Comparison of ENCODE assay signal across 8 cellular contexts in the genomic region with DNA sequence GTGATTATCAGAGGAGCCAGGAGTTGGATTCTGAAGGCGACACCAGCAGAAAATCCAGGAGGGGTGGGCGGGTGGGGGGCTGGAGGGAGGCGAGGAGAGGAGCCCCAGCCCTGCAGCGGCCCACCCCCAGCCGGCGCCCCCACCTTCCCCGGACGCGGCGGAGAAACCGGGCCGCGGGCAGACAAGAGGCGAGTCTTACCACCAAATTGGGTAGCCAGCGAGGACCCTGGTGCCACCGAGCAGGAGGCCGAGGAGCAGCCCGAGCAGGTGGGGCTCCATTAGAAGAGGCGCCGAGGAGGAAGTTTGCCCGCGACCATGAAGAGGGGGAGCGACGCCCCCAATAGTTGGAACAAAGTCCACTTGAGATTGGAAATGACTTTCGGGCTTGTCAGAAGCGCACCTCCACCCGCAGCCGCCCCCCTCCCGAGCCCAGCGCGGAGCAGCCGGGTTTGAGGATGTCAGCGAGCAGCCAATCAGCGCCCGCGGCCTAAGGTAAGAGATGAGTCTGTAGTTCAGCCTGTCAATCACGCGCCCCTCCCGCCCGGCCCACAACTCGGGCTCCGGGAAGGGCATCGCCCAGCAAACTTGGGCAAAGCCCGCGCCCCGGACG. TPM values are rescaled to one million over a fixed set of nuclear protein-coding genes. Genes with fewer than 3 reads are reported as not detected.
DNase-seq lines count a peak whose midpoint lies in the region; ATAC-seq and TF ChIP-seq lines count a peak whose summit lies in the region.

A gene with protein sequence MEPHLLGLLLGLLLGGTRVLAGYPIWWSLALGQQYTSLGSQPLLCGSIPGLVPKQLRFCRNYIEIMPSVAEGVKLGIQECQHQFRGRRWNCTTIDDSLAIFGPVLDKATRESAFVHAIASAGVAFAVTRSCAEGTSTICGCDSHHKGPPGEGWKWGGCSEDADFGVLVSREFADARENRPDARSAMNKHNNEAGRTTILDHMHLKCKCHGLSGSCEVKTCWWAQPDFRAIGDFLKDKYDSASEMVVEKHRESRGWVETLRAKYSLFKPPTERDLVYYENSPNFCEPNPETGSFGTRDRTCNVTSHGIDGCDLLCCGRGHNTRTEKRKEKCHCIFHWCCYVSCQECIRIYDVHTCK (minus strand): TSS at position 374 of the 610 bp plus-strand sequence. CDS start 95 bp downstream, at position 279.

- peaks cover 44% of the 10 kb centered on the region for H3K4me1 ChIP-seq in OCI-LY1 (ENCODE audit: insufficient read depth, low read length, severe bottlenecking)

- TF ChIP-seq CTCF in GM06990 (IDR thresholded peaks at IDR 0.05; ENCODE audit: insufficient read depth, low read length, poor library complexity, severe bottlenecking) = no peak
- TF ChIP-seq CTCF in OCI-LY1 (IDR thresholded peaks at IDR 0.05; ENCODE audit: low read length) = no peak

- H3K4me3 ChIP-seq in GM06990 (replicated peaks; ENCODE audit: low read depth, low read length) = peak within 1 kb of the TSS; percentile 37
- H3K4me3 ChIP-seq in OCI-LY1 (ENCODE audit: low read depth, low read length, poor library complexity, severe bottlenecking) = peak within 1 kb of the TSS; percentile 61

- H3K9me3 ChIP-seq in OCI-LY1 (ENCODE audit: low read length) = no peaks in the 10 kb centered on the region

- H3K9me2 ChIP-seq in OCI-LY1 (ENCODE audit: low read depth, low read length) = no peaks in the 10 kb centered on the region

- H2AFZ ChIP-seq in OCI-LY1 (ENCODE audit: low read length) = no peak within 1 kb of the TSS

- no peaks in the 10 kb centered on the region for H3K79me2 ChIP-seq in OCI-LY1 (ENCODE audit: insufficient read depth, low read length)

- no peaks in the 10 kb centered on the region for H3K9me3 Mint-ChIP-seq in activated naive CD4-positive, alpha-beta T cell treated with anti-CD3 and anti-CD28 coated beads, Interleukin-2, amount 50 U/mL, for 72 hours

- H3F3A ChIP-seq in OCI-LY1 (ENCODE audit: insufficient read depth, low read length) = no peaks in the 10 kb centered on the region

- peak; percentile 76 to 83 for ATAC-seq in activated naive CD4-positive, alpha-beta T cell treated with anti-CD3 and anti-CD28 coated beads, Interleukin-2, amount 50 U/mL, for 72 hours
- ATAC-seq in HG03039 (IDR thresholded peaks at IDR 0.05; ENCODE audit: unreplicated experiment) = no peak

- peaks cover 8 to 13% of the 10 kb centered on the region in 2 donors for H3K36me3 Mint-ChIP-seq in activated naive CD4-positive, alpha-beta T cell treated with anti-CD3 and anti-CD28 coated beads, Interleukin-2, amount 50 U/mL, for 72 hours

- no peak within 1 kb of the TSS for H3K27ac Mint-ChIP-seq in activated naive CD4-positive, alpha-beta T cell treated with anti-CD3 and anti-CD28 coated beads, Interleukin-2, amount 50 U/mL, for 72 hours

- H3K36me3 ChIP-seq in GM06990 (ENCODE audit: control insufficient read depth, insufficient read depth, low read length) (no peaks in the 10 kb centered on the region), OCI-LY1 (ENCODE audit: insufficient read depth, low read length) (no peaks in the 10 kb centered on the region)

- H3K27me3 ChIP-seq in GM06990 (replicated peaks; ENCODE audit: control insufficient read depth, insufficient read depth, low read length) = peaks cover 19% of the 10 kb centered on the region
- no peaks in the 10 kb centered on the region for H3K27me3 ChIP-seq in OCI-LY1 (ENCODE audit: insufficient read depth, low read length)

- DNase-seq in GM06990 (ENCODE audit: extremely low read depth, insufficient read length) (no peak), kidney tubule cell (ENCODE audit: low spot score) (peak; percentile 38), SK-N-DZ (ENCODE audit: low spot score) (no peak), RKO (ENCODE audit: low spot score) (no peak)
- DNase-seq in activated naive CD4-positive, alpha-beta T cell treated with anti-CD3 and anti-CD28 coated beads, Interleukin-2, amount 50 U/mL, for 72 hours (ENCODE audit: low spot score in 2 of 2) = peak in 1 of 2 donors; percentile 56
- peak; percentile 14 for DNase-seq in stimulated activated CD8-positive, alpha-beta memory T cell treated with anti-CD3 and anti-CD28 coated beads, Interleukin-15, amount 100 ng/mL, for 1 hour (ENCODE audit: low read depth)

- no peaks in the 10 kb centered on the region for H4K20me1 ChIP-seq in OCI-LY1 (ENCODE audit: insufficient read depth, low read length)

- no peak within 1 kb of the TSS for H3K27ac ChIP-seq in OCI-LY1 (ENCODE audit: low read depth, low read length, poor library complexity, severe bottlenecking)

- peak within 1 kb of the TSS; percentile 70 for H3K4me2 ChIP-seq in OCI-LY1 (ENCODE audit: low read length)

- H3K9ac ChIP-seq in OCI-LY1 (ENCODE audit: low read length) = peak within 1 kb of the TSS; percentile 52

RNA-seq across cellular contexts. Expression of the gene that starts here (rescaled TPM):
- under 1 TPM in 1 of 2 donors, not detected in 1; 0.16 TPM for total RNA-seq in activated naive CD4-positive, alpha-beta T cell treated with anti-CD3 and anti-CD28 coated beads, Interleukin-2, amount 50 U/mL, for 72 hours
- polyA plus RNA-seq in SK-N-DZ (2014; cell fraction: cytosol; rRNA removed) = 5.4 and 5.7 TPM in 2 replicates
- 7.1 and 8.3 TPM in 2 replicates for polyA plus RNA-seq in SK-N-DZ (2014; cell fraction: nucleus; rRNA removed)

Comparison
In these comparisons a context has a peak if more than half of its experiments do, and no peak if none do; other contexts are left out.
1. Peak in ATAC-seq in activated naive CD4-positive, alpha-beta T cell treated with anti-CD3 and anti-CD28 coated beads, Interleukin-2, amount 50 U/mL, for 72 hours; RNA of the gene not detected or under 1 TPM.
2. DNase-seq: peak in kidney tubule cell (single experiment) and stimulated activated CD8-positive, alpha-beta memory T cell treated with anti-CD3 and anti-CD28 coated beads, Interleukin-15, amount 100 ng/mL, for 1 hour (single experiment); none in GM06990 (single experiment), SK-N-DZ (single experiment) and RKO (single experiment).